ENCODE assay signal across 1 cellular context in the genomic region with DNA sequence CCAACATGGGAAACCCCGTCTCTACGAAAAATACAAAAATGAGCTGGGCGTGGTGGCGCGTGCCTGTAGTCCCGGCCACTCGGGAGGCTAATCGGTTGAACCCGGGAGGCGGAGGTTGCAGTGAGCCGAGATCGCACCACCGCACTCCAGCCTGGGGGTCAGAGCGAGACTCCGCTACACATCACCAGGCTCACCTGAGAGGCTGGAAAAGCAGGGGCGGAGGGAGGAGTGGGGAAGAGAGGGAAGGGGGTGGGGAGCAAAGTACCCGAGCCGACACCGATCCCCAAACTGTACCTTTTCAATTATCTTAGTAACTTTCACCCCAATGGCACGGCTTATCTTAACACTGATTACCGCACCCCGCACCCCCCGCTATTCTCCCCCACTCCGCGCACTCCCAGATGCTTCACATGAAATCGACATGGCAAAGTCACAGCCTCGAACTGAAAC.
TF ChIP-seq lines count a peak whose summit lies in the region.

No MANE protein-coding gene starts in this region.

TF ChIP-seq in HepG2, 621 proteins besides CTCF, POLR2A, EP300 and RAD21:
- peak; percentile 32; the same call in 1 of the 2 replicates for TF ChIP-seq ZNF460 (CRISPR knock-in tag; IDR thresholded peaks at IDR 0.05; ENCODE audit: borderline replicate concordance)
- no peak for TF ChIP-seq HCFC1 (IDR thresholded peaks at IDR 0.05; ENCODE audit: low read depth, low read length)
TF ChIP-seq in HepG2: peak in this region for 1.
